ENCODE assay signal across 9 cellular contexts in genomic region chr9:136545966-136546696, GRCh38. TPM values are rescaled to one million over a fixed set of nuclear protein-coding genes. Genes with fewer than 3 reads are reported as not detected.
A peak's percentile ranks its signal among the peaks of the same experiment; 100 is the strongest.
DNase-seq lines count a peak whose midpoint lies in the region; ATAC-seq, FAIRE-seq and TF ChIP-seq lines count a peak whose summit lies in the region.
"Had no signal": no experiment of that assay in that cellular context is flagged by ENCODE, and none has a peak within 500 bp of the region (broad histone marks: within the 10 kb centered on the region; RNA-seq: fewer than 3 reads in every experiment).

TSS of gene NOTCH1 (minus strand) at chr9:136546048. CDS start at chr9:136545786, 262 bp downstream.

- H2AK5ac ChIP-seq in H1 (ENCODE audit: low read depth, low read length) (peak within 1 kb of the TSS; percentile 7; the same call in 1 of the 2 replicates), mesendoderm (ENCODE audit: low read length) (no peak within 1 kb of the TSS)

- no peak for TF ChIP-seq CTCF in H1 (IDR thresholded peaks at IDR 0.05; ENCODE audit: control extremely low read depth in 1 of 3, insufficient read depth in 1 of 3, low read depth in 1 of 3, low read length in 3 of 3)

- CTCF ChIA-PET in activated CD8-positive, alpha-beta memory T cell treated with anti-CD3 and anti-CD28 coated beads for 36 hours (lab: Charles Lee) = no interaction called here
- CTCF ChIA-PET in H1 (lab: Charles Lee; ENCODE audit: partially characterized antibody) = interaction anchor here (0.5 kb wide), 1 partner anchor 16 kb away, joined by 3 read pairs; no protein-coding TSS in a partner anchor

- FAIRE-seq in H1 (lab: Jason Lieb, UNC) = no peak
- FAIRE-seq: endometrium had no signal

- DNase-seq in AG08395 (ENCODE audit: low spot score) = peak; percentile 94
- DNase-seq in NCI-H526 treated with DMSO at 0.1 percent for 48 hours (lab: John Stamatoyannopoulos, UW) = peak; percentile 56
- peak in 1 of 2 experiments; percentile 86 for DNase-seq in H1 (ENCODE audit: low read depth in 1 of 2, low spot score in 2 of 2)
- DNase-seq in mesendoderm = peak; percentile 96
- DNase-seq in stimulated activated CD8-positive, alpha-beta memory T cell treated with anti-CD3 and anti-CD28 coated beads, Interleukin-15, amount 100 ng/mL, for 1 hour (ENCODE audit: low read depth) = peak; percentile 61

- no peaks in the 10 kb centered on the region for H3K27me3 ChIP-seq in H1 (replicated peaks in 1 of 4; ENCODE audit: control insufficient read depth in 3 of 4, extremely low read depth in 1 of 4, insufficient read depth in 3 of 4, low read length in 3 of 4)
- H3K27me3 ChIP-seq in mesendoderm (ENCODE audit: insufficient read depth, low read length, poor library complexity) = no peaks in the 10 kb centered on the region

- H3K56ac ChIP-seq in H1 (replicated peaks; ENCODE audit: insufficient read length, low read depth, low read length) (peak within 1 kb of the TSS; percentile 64), mesendoderm (ENCODE audit: low read length) (peak within 1 kb of the TSS; percentile 90)

- peak within 1 kb of the TSS; percentile 97 for H2BK12ac ChIP-seq in H1 (ENCODE audit: low read depth, low read length)

- H2BK120ac ChIP-seq in H1 (replicated peaks; ENCODE audit: low read depth, low read length) (no peak within 1 kb of the TSS), mesendoderm (ENCODE audit: low read depth, low read length) (peak within 1 kb of the TSS; percentile 9)

- no peak within 1 kb of the TSS for H3K14ac ChIP-seq in H1 (ENCODE audit: insufficient read length)

- 0 out of 3 replicates have a peak, but pooled peaks of 1 of the 2 experiments have one; percentile 37 for TF ChIP-seq POLR2A in H1 (IDR thresholded peaks at IDR 0.05; ENCODE audit: control extremely low read depth in 1 of 2, low read depth in 2 of 2, low read length in 2 of 2)

- peak within 1 kb of the TSS; percentile 65; the same call in 1 of the 2 replicates for H3K27ac ChIP-seq in H1 (ENCODE audit: low read depth, low read length)
- H3K27ac ChIP-seq in mesendoderm (ENCODE audit: low read depth, low read length) = peak within 1 kb of the TSS; percentile 83

- WGBS in H1 (ENCODE audit: extremely low coverage in 1 of 2, insufficient coverage in 1 of 2, insufficient read length in 1 of 2, insufficient replicate concordance in 2 of 2, low coverage in 1 of 2, low lambda C conversion rate in 2 of 2, missing lambda C conversion rate in 1 of 2), 2 experiments = 1% methylated on average over 31 of the region's 94 CpGs; no CpG with 5 or more reads in 1 of the 2 experiments
- no CpG with 5 or more reads among the region's 94 CpGs for WGBS in mesendoderm (ENCODE audit: extremely low coverage, insufficient coverage, low lambda C conversion rate)

- H3K4ac ChIP-seq in H1 (replicated peaks; ENCODE audit: insufficient read length, low read depth, low read length) (peak within 1 kb of the TSS; percentile 99), mesendoderm (ENCODE audit: low read depth, low read length) (peak within 1 kb of the TSS; percentile 77)

- H2BK15ac ChIP-seq in H1 (ENCODE audit: low read length) = peak within 1 kb of the TSS; percentile 65; the same call in 1 of the 2 replicates
- no peak within 1 kb of the TSS for H2BK15ac ChIP-seq in mesendoderm (replicated peaks; ENCODE audit: low read depth)

- peaks cover 17% of the 10 kb centered on the region for H3K79me1 ChIP-seq in H1 (ENCODE audit: low read depth, low read length)
- H3K79me1 ChIP-seq in mesendoderm (ENCODE audit: low read length) = peaks cover 6% of the 10 kb centered on the region

- peaks cover 7% of the 10 kb centered on the region; the same call in 1 of the 2 replicates for H3K23me2 ChIP-seq in H1 (ENCODE audit: low read depth, low read length)

- H3K23ac ChIP-seq in H1 (ENCODE audit: insufficient read length) = no peak within 1 kb of the TSS
- peak within 1 kb of the TSS; percentile 0 for H3K23ac ChIP-seq in mesendoderm (ENCODE audit: low read length)

- POLR2A ChIA-PET in activated CD8-positive, alpha-beta memory T cell treated with anti-CD3 and anti-CD28 coated beads for 36 hours (lab: Charles Lee) = interaction anchor here (0.8 to 1.3 kb wide), 2 partner anchors 13 to 143 kb away, joined by 3 to 6 read pairs; no protein-coding TSS in a partner anchor
- POLR2A ChIA-PET in H1 (lab: Charles Lee; ENCODE audit: partially characterized antibody) = interaction anchor here (1.1 to 1.3 kb wide), 4 partner anchors 9 to 42 kb away, joined by 3 to 4 read pairs (median 3); no protein-coding TSS in a partner anchor

- H3K9me3 ChIP-seq in H1 (ENCODE audit: insufficient read depth in 2 of 2, low read depth in 1 of 2, low read length in 1 of 2) = no peaks in the 10 kb centered on the region

- ATAC-seq in GM18858 (IDR thresholded peaks at IDR 0.05; ENCODE audit: unreplicated experiment) (peak; percentile 48), HG03066 (IDR thresholded peaks at IDR 0.05; ENCODE audit: low read depth, unreplicated experiment) (peak; percentile 58)

- H3K18ac ChIP-seq in H1 (ENCODE audit: extremely low read depth, low read length) (peak within 1 kb of the TSS; percentile 71), mesendoderm (ENCODE audit: low read length) (peak within 1 kb of the TSS; percentile 55)

- no peak; a peak in 1 of 4 replicates for TF ChIP-seq RAD21 in H1 (IDR thresholded peaks at IDR 0.05 in 1 of 2, conservative IDR thresholded peaks at IDR 0.05 in 1 of 2; ENCODE audit: low read depth in 2 of 2, low read length in 2 of 2)

- peak within 1 kb of the TSS; percentile 97 for H4K91ac ChIP-seq in H1 (replicated peaks; ENCODE audit: insufficient read length, low read length)

- H4K8ac ChIP-seq in H1 (ENCODE audit: extremely low read depth, insufficient read depth, low read length) (peak within 1 kb of the TSS; percentile 88), mesendoderm (ENCODE audit: low read depth, low read length) (no peak within 1 kb of the TSS)

- H3K9ac ChIP-seq in H1 (replicated peaks in 1 of 4; ENCODE audit: extremely low read depth in 1 of 4, low read depth in 3 of 4, low read length in 3 of 4) = peak within 1 kb of the TSS; percentile 21 to 61 (median 34)
- peak within 1 kb of the TSS; percentile 78 for H3K9ac ChIP-seq in mesendoderm (ENCODE audit: low read length)

- H4K5ac ChIP-seq in H1 (ENCODE audit: insufficient read length, low read depth, low read length) (peak within 1 kb of the TSS; percentile 56), mesendoderm (ENCODE audit: low read length) (no peak within 1 kb of the TSS)

- peaks cover 0 to 45% (median 34%) of the 10 kb centered on the region in 4 experiments; a peak in 6 of 7 replicates for H3K4me1 ChIP-seq in H1 (replicated peaks in 1 of 4; ENCODE audit: control insufficient read depth in 3 of 4, insufficient read depth in 4 of 4, low read length in 3 of 4)
- H3K4me1 ChIP-seq in mesendoderm (ENCODE audit: control insufficient read depth, low read depth, low read length) = peaks cover 18% of the 10 kb centered on the region

- no peak within 1 kb of the TSS for H2BK20ac ChIP-seq in H1 (ENCODE audit: low read length)

- peak within 1 kb of the TSS; percentile 77 to 88 for H3K4me2 ChIP-seq in H1 (ENCODE audit: insufficient read depth in 1 of 2, low read depth in 2 of 2, low read length in 2 of 2)
- peak within 1 kb of the TSS; percentile 27 for H3K4me2 ChIP-seq in mesendoderm (ENCODE audit: low read length)

- H3K36me3 ChIP-seq in H1 (ENCODE audit: control insufficient read depth in 2 of 4, insufficient read depth in 4 of 4, low read length in 3 of 4) (peaks cover 0 to 6% (median 1%) of the 10 kb centered on the region in 4 experiments; a peak in 3 of 8 replicates), mesendoderm (ENCODE audit: control insufficient read depth, insufficient read depth, low read length) (no peaks in the 10 kb centered on the region)

- no peak for TF ChIP-seq EP300 in H1 (IDR thresholded peaks at IDR 0.05; ENCODE audit: borderline replicate concordance in 1 of 2, low read depth in 2 of 2, low read length in 2 of 2)

- peaks cover 20 to 23% of the 10 kb centered on the region in 2 experiments for H4K20me1 ChIP-seq in H1 (replicated peaks in 1 of 2; ENCODE audit: control insufficient read depth in 1 of 2, insufficient read depth in 2 of 2, low read length in 2 of 2)

- H3K79me2 ChIP-seq in H1 (ENCODE audit: control insufficient read depth in 1 of 2, insufficient read depth in 2 of 2, low read length in 2 of 2) (peaks cover 9 to 36% of the 10 kb centered on the region in 2 experiments; a peak in 3 of 4 replicates), mesendoderm (ENCODE audit: control insufficient read depth, insufficient read depth, low read length) (peaks cover 18% of the 10 kb centered on the region)

- peak within 1 kb of the TSS; percentile 57; the same call in 1 of the 2 replicates for H2BK5ac ChIP-seq in H1 (ENCODE audit: low read depth, low read length)
- no peak within 1 kb of the TSS for H2BK5ac ChIP-seq in mesendoderm (ENCODE audit: low read length)

- H3K4me3 ChIP-seq in H1 (ENCODE audit: extremely low read depth in 1 of 4, insufficient read depth in 2 of 4, low read depth in 3 of 4, low read length in 4 of 4) = peak within 1 kb of the TSS; percentile 71 to 98 (median 74)
- H3K4me3 ChIP-seq in mesendoderm (ENCODE audit: low read length) = peak within 1 kb of the TSS; percentile 78

- H2AFZ ChIP-seq in H1 (ENCODE audit: low read length) = no peak within 1 kb of the TSS

TF ChIP-seq in H1, 55 proteins besides CTCF, POLR2A, EP300 and RAD21 (continues in another document):
- TF ChIP-seq RXRA (IDR thresholded peaks at IDR 0.05; ENCODE audit: insufficient read depth, low read depth, low read length) (no peak), BRCA1 (IDR thresholded peaks at IDR 0.05; ENCODE audit: low read depth, low read length) (no peak), KDM1A (IDR thresholded peaks at IDR 0.05; ENCODE audit: borderline replicate concordance, low read length) (no peak)

RNA-seq across cellular contexts. Expression of gene NOTCH1, which starts in this region (rescaled TPM):
- total RNA-seq in activated CD8-positive, alpha-beta memory T cell treated with anti-CD3 and anti-CD28 coated beads for 36 hours = 10 to 100 TPM; 69.5 to 71.4 TPM
- 55.6 and 60.9 TPM in 2 replicates for total RNA-seq in H1 (2021; fragmentation: NEBNext Ultra II Directional; extraction: Animal tissue kit (Norgen Biotek cat#: 25700))
- 6.9 and 19.9 TPM in 2 replicates for polyA plus RNA-seq in H1 (2011; rRNA removed)
- 7.3 TPM for polyA plus RNA-seq in H1 (2011; cell fraction: cytosol; rRNA removed)
- polyA plus RNA-seq in H1 (2011; cell fraction: nucleus; rRNA removed) = 41.0 TPM
- polyA plus RNA-seq in H1 (2012, experiment 1 of 2) = 17.4 to 31.4 TPM (median 28.7 TPM) in 4 replicates
- 20.1 TPM for polyA plus RNA-seq in H1 (2012, experiment 2 of 2)
- polyA plus RNA-seq in H1 (2013, experiment 1 of 2) = 33.5 TPM
- 26.3 TPM for polyA plus RNA-seq in H1 (2013, experiment 2 of 2)
- 12.2 and 13.8 TPM in 2 replicates for polyA minus RNA-seq in H1 (2011; rRNA and poly(A)+ RNA removed)
- 58.8 TPM for polyA minus RNA-seq in H1 (2011; cell fraction: cytosol; rRNA and poly(A)+ RNA removed)
- 41.9 TPM for polyA minus RNA-seq in H1 (2011; cell fraction: nucleus; rRNA and poly(A)+ RNA removed)
- polyA plus RNA-seq in mesendoderm (2013, experiment 1 of 2) = 14.3 TPM
- polyA plus RNA-seq in mesendoderm (2013, experiment 2 of 2) = 14.2 TPM
